20 cellular contexts compared by ENCODE assay signal in the genomic region with DNA sequence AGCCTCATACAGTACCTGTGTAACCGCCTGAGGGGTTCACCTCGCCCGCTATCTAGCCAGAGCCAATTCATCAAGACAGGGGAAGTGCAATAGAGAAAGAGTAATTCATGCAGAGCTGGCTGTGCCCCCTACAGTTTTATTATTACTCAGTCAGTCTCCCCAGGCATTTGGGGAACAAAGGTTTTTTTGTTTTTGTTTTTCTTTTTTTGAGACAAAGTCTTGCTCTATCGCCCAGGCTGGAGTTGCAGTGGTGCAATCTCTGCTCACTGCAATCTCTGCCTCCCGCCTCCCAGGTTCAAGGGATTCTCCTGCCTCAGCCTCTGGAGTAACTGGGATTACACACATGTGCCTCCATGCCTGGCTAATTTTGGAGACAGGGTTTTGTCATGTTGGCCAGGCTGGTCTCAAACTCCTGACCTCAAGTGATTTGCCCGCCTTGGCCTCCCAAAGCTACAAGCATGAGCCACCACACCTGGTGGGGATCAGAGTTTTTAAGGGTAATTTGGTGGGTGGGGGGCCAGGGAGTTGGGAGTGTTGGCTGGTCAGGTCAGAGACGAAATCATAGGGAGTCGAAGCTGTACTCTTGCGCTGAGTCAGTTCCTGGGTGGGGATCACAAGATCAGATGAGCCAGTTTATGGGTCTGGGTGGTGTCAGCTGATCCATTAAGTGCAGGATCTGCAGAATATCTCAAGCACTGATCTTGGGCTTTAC.
A peak's percentile ranks its signal among the peaks of the same experiment; 100 is the strongest.
DNase-seq lines count a peak whose midpoint lies in the region; ATAC-seq, FAIRE-seq and TF ChIP-seq lines count a peak whose summit lies in the region.
"Had no signal": no experiment of that assay in that cellular context is flagged by ENCODE, and none has a peak within 500 bp of the region (broad histone marks: within the 10 kb centered on the region; RNA-seq: fewer than 3 reads in every experiment).

No MANE protein-coding gene starts in this region.

- H3K36me3 Mint-ChIP-seq in activated CD4-positive, alpha-beta memory T cell treated with anti-CD3 and anti-CD28 coated beads, Interleukin-2, amount 10 ng/mL, durations not matched to agents 7 days and 5 days (ENCODE audit: low read depth): no peaks in the 10 kb centered on the region
- H3K36me3 Mint-ChIP-seq in activated CD8-positive, alpha-beta memory T cell treated with anti-CD3 and anti-CD28 coated beads, Interleukin-2, amount 10 ng/mL, durations not matched to agents 7 days and 5 days: no peaks in the 10 kb centered on the region

- BruUV-seq in K562 (replicated peaks; lab: Mats Ljungman, UMichigan): no TSS peak

- H3K9me1 ChIP-seq in K562 (ENCODE audit: control insufficient read depth, insufficient read depth, low read length): no peaks in the 10 kb centered on the region

- H3F3A ChIP-seq in Loucy (ENCODE audit: low read depth): no peaks in the 10 kb centered on the region

- H3K36me3 ChIP-seq in Loucy (ENCODE audit: insufficient read depth, low read length) (no peaks in the 10 kb centered on the region), K562 (ENCODE audit: control insufficient read depth, insufficient read depth, low read length) (no peaks in the 10 kb centered on the region), mesodermal cell (ENCODE audit: control insufficient read depth, insufficient read depth, low read length) (no peaks in the 10 kb centered on the region)
- H3K36me3 ChIP-seq: right lobe of liver had no signal

- H3K9me3 ChIP-seq in Loucy (ENCODE audit: insufficient read depth, low read depth, low read length) (no peaks in the 10 kb centered on the region), K562 (replicated peaks; ENCODE audit: control insufficient read depth, insufficient read depth, low read depth, low read length) (no peaks in the 10 kb centered on the region), mesodermal cell (ENCODE audit: control insufficient read depth, low read length) (no peaks in the 10 kb centered on the region)
- H3K9me3 ChIP-seq: right lobe of liver had no signal

- H3K4me3 ChIP-seq in Loucy (ENCODE audit: low read length, poor library complexity, severe bottlenecking): no peak overlapping the region
- H3K4me3 ChIP-seq in K562: no peak overlapping the region
- H3K4me3 ChIP-seq in mesodermal cell (ENCODE audit: extremely low read depth, insufficient read depth, low read length, poor library complexity, severe bottlenecking): no peak overlapping the region
- H3K4me3 ChIP-seq: right lobe of liver had no signal

- no peaks in the 10 kb centered on the region for H3K9me3 Mint-ChIP-seq in activated CD4-positive, alpha-beta memory T cell treated with anti-CD3 and anti-CD28 coated beads, Interleukin-2, amount 10 ng/mL, durations not matched to agents 7 days and 5 days
- H3K9me3 Mint-ChIP-seq in activated CD8-positive, alpha-beta memory T cell treated with anti-CD3 and anti-CD28 coated beads, Interleukin-2, amount 10 ng/mL, durations not matched to agents 7 days and 5 days (ENCODE audit: low read depth): no peaks in the 10 kb centered on the region
- H3K9me3 Mint-ChIP-seq: neural crest cell; stimulated activated naive CD8-positive, alpha-beta T cell treated with anti-CD3 and anti-CD28 coated beads, Interleukin-15, Interleukin-2, amounts not matched to agents 100 ng/mL and 50 ng/mL, for 24 hours had no signal

- peak overlapping the region; percentile 51; the same call in 2 of the 3 replicates for H3K27ac ChIP-seq in K562 (ENCODE audit: extremely low read depth, low read depth, low read length)
- H3K27ac ChIP-seq in mesodermal cell (ENCODE audit: low read depth, low read length, severe bottlenecking): peak overlapping the region; percentile 76
- H3K27ac ChIP-seq: right lobe of liver had no signal

- peak; percentile 73 for TF ChIP-seq EP300 in K562 (IDR thresholded peaks at IDR 0.05; ENCODE audit: low read length)

- H2AFZ ChIP-seq in Loucy (ENCODE audit: low read length): 0 out of 2 replicates have a peak overlapping the region, but pooled peaks have one; percentile 55
- H2AFZ ChIP-seq in K562 (ENCODE audit: low read depth, low read length): peak overlapping the region; percentile 76

- TF ChIP-seq RAD21 in K562 (CRISPR knock-in tag; conservative IDR thresholded peaks at IDR 0.05 in 1 of 2, IDR thresholded peaks at IDR 0.05 in 1 of 2): no peak

- H3K79me2 ChIP-seq in Loucy (ENCODE audit: insufficient read depth, low read length) (no peaks in the 10 kb centered on the region), K562 (ENCODE audit: control insufficient read depth, insufficient read depth, low read length) (no peaks in the 10 kb centered on the region)

- no peak for TF ChIP-seq POLR2A in K562 (conservative IDR thresholded peaks at IDR 0.05)

- peaks cover 18% of the 10 kb centered on the region for H3K27me3 Mint-ChIP-seq in activated CD4-positive, alpha-beta memory T cell treated with anti-CD3 and anti-CD28 coated beads, Interleukin-2, amount 10 ng/mL, durations not matched to agents 7 days and 5 days
- peaks cover 31% of the 10 kb centered on the region for H3K27me3 Mint-ChIP-seq in activated CD8-positive, alpha-beta memory T cell treated with anti-CD3 and anti-CD28 coated beads, Interleukin-2, amount 10 ng/mL, durations not matched to agents 7 days and 5 days

- ATAC-seq in K562: peak; percentile 79
- ATAC-seq in activated CD8-positive, alpha-beta memory T cell treated with anti-CD3 and anti-CD28 coated beads, Interleukin-2, amount 10 ng/mL, durations not matched to agents 7 days and 5 days: no peak
- ATAC-seq: HepG2 had no signal

- DNase-seq in ELF-1 (ENCODE audit: low read depth, low spot score): peak; percentile 74
- peak in 1 of 4 experiments; percentile 66 for DNase-seq in K562 (ENCODE audit: extremely low read depth in 1 of 4, low spot score in 3 of 4)
- no peak for DNase-seq in activated CD4-positive, alpha-beta memory T cell treated with anti-CD3 and anti-CD28 coated beads, Interleukin-2, amount 10 ng/mL, durations not matched to agents 7 days and 5 days
- DNase-seq in cerebellar nuclear complex (lab: John Stamatoyannopoulos, UW): no peak
- no peak for DNase-seq in activated CD8-positive, alpha-beta memory T cell treated with anti-CD3 and anti-CD28 coated beads, Interleukin-2, amount 10 ng/mL, durations not matched to agents 7 days and 5 days
- no peak for DNase-seq in posterior vena cava (ENCODE audit: low spot score)
- DNase-seq: activated CD4-positive, alpha-beta T cell treated with anti-CD3 and anti-CD28 coated beads, Interleukin-2, amount 50 U/mL, for 48 hours; activated gamma-delta T cell treated with Interleukin-2 at 50 U/mL for 16 hours; effector memory CD4-positive, alpha-beta T cell; GOT3; NCI-H1417 treated with DMSO at 0.1 percent for 48 hours; NCI-H510A; right lobe of liver; RPMI8226; T-helper 9 cell had no signal

- whole genome bisulfite sequencing in K562 (ENCODE audit: insufficient coverage, low coverage, missing lambda C conversion rate): 25% methylated on average over 8 of the region's 9 CpGs
- WGBS in mesodermal cell (ENCODE audit: insufficient coverage in 2 of 2), 2 experiments: 81 to 92% methylated on average over 7 to 9 of the region's 9 CpGs

- no peak overlapping the region for H3K27ac Mint-ChIP-seq in activated CD4-positive, alpha-beta memory T cell treated with anti-CD3 and anti-CD28 coated beads, Interleukin-2, amount 10 ng/mL, durations not matched to agents 7 days and 5 days
- H3K27ac Mint-ChIP-seq in activated CD8-positive, alpha-beta memory T cell treated with anti-CD3 and anti-CD28 coated beads, Interleukin-2, amount 10 ng/mL, durations not matched to agents 7 days and 5 days: no peak overlapping the region
- H3K27ac Mint-ChIP-seq: stimulated activated naive CD8-positive, alpha-beta T cell treated with anti-CD3 and anti-CD28 coated beads, Interleukin-15, Interleukin-2, amounts not matched to agents 100 ng/mL and 50 ng/mL, for 24 hours had no signal

- no peak overlapping the region for H3K4me3 Mint-ChIP-seq in activated CD4-positive, alpha-beta memory T cell treated with anti-CD3 and anti-CD28 coated beads, Interleukin-2, amount 10 ng/mL, durations not matched to agents 7 days and 5 days
- no peak overlapping the region for H3K4me3 Mint-ChIP-seq in activated CD8-positive, alpha-beta memory T cell treated with anti-CD3 and anti-CD28 coated beads, Interleukin-2, amount 10 ng/mL, durations not matched to agents 7 days and 5 days
- H3K4me3 Mint-ChIP-seq: neural crest cell; stimulated activated naive CD8-positive, alpha-beta T cell treated with anti-CD3 and anti-CD28 coated beads, Interleukin-15, Interleukin-2, amounts not matched to agents 100 ng/mL and 50 ng/mL, for 24 hours had no signal

- in situ Hi-C loops in K562 (cut with MboI): no loop called here

- POLR2A ChIA-PET in K562 (lab: Yijun Ruan, JAX): interaction anchor here (1.0 to 1.3 kb wide), 3 partner anchors 14 to 18 kb away, joined by 3 read pairs; no protein-coding TSS in a partner anchor
- POLR2A ChIA-PET in activated CD4-positive, alpha-beta memory T cell treated with anti-CD3 and anti-CD28 coated beads, Interleukin-2, amount 10 ng/mL, durations not matched to agents 7 days and 5 days (lab: Charles Lee): no interaction called here

- no peak for TF ChIP-seq CTCF in Loucy (conservative IDR thresholded peaks at IDR 0.05; ENCODE audit: low read length)
- no peak for TF ChIP-seq CTCF in K562 (IDR thresholded peaks at IDR 0.05 in 2 of 3, conservative IDR thresholded peaks at IDR 0.05 in 1 of 3; ENCODE audit: insufficient read depth in 2 of 3, low read depth in 1 of 3, low read length in 3 of 3)

- H3K9me2 ChIP-seq in Loucy (replicated peaks; ENCODE audit: low read depth, low read length): no peaks in the 10 kb centered on the region

- H3K27me3 ChIP-seq in Loucy (ENCODE audit: insufficient read depth, low read length, poor library complexity, severe bottlenecking): no peaks in the 10 kb centered on the region
- no peaks in the 10 kb centered on the region for H3K27me3 ChIP-seq in K562 (ENCODE audit: control insufficient read depth in 2 of 2, insufficient read depth in 2 of 2, low read length in 2 of 2)
- H3K27me3 ChIP-seq: right lobe of liver had no signal

- H3K4me1 Mint-ChIP-seq in activated CD4-positive, alpha-beta memory T cell treated with anti-CD3 and anti-CD28 coated beads, Interleukin-2, amount 10 ng/mL, durations not matched to agents 7 days and 5 days: peaks cover 15% of the 10 kb centered on the region
- no peaks in the 10 kb centered on the region for H3K4me1 Mint-ChIP-seq in activated CD8-positive, alpha-beta memory T cell treated with anti-CD3 and anti-CD28 coated beads, Interleukin-2, amount 10 ng/mL, durations not matched to agents 7 days and 5 days

- no peaks in the 10 kb centered on the region for H4K20me1 ChIP-seq in Loucy (ENCODE audit: insufficient read depth, low read length, poor library complexity, severe bottlenecking)
- H4K20me1 ChIP-seq in K562 (replicated peaks; ENCODE audit: control insufficient read depth, insufficient read depth, low read length): no peaks in the 10 kb centered on the region

- H3K4me1 ChIP-seq in Loucy (ENCODE audit: insufficient read depth, low read length, poor library complexity, severe bottlenecking) (no peaks in the 10 kb centered on the region), K562 (replicated peaks in 1 of 2; ENCODE audit: control insufficient read depth in 2 of 2, insufficient read depth in 2 of 2, low read length in 2 of 2) (peaks cover 5 to 12% of the 10 kb centered on the region in 2 experiments; a peak in 3 of 5 replicates), mesodermal cell (ENCODE audit: control insufficient read depth, insufficient read depth, low read length, poor library complexity, severe bottlenecking) (peaks cover 5% of the 10 kb centered on the region)
- H3K4me1 ChIP-seq: right lobe of liver had no signal

- intact Hi-C loops in K562 (cut with micrococcal nuclease) (no loop called here), posterior vena cava (cut with DNase I) (no loop called here)

- FAIRE-seq in K562 (lab: Jason Lieb, UNC): peak; percentile 19
- FAIRE-seq: HepG2 had no signal

- H3K4me2 ChIP-seq in Loucy (ENCODE audit: low read depth, low read length, poor library complexity, severe bottlenecking): no peak overlapping the region
- peak overlapping the region; percentile 55 for H3K4me2 ChIP-seq in K562 (ENCODE audit: insufficient read depth, low read length)

- H3K9ac ChIP-seq in Loucy (ENCODE audit: low read depth, low read length, poor library complexity, severe bottlenecking) (no peak overlapping the region), K562 (ENCODE audit: insufficient read depth in 1 of 2, low read depth in 2 of 2, low read length in 2 of 2) (peak overlapping the region in 1 of 2 experiments; percentile 58; a peak in 1 of 4 replicates)

- CTCF ChIA-PET in K562 (lab: Yijun Ruan, JAX; ENCODE audit: low intra/inter-chr PET ratio): no interaction called here
- CTCF ChIA-PET in activated CD4-positive, alpha-beta memory T cell treated with anti-CD3 and anti-CD28 coated beads, Interleukin-2, amount 10 ng/mL, durations not matched to agents 7 days and 5 days (lab: Charles Lee): no interaction called here
- CTCF ChIA-PET in activated CD8-positive, alpha-beta memory T cell treated with anti-CD3 and anti-CD28 coated beads, Interleukin-2, amount 10 ng/mL, durations not matched to agents 7 days and 5 days (lab: Charles Lee): no interaction called here
